19 cellular contexts compared by ENCODE assay signal in genomic region chr10:123704076-123704475, GRCh38.
DNase-seq lines count a peak whose midpoint lies in the region.
"Had no signal": no experiment of that assay in that cellular context is flagged by ENCODE, and none has a peak within 500 bp of the region (broad histone marks: within the 10 kb centered on the region; RNA-seq: fewer than 3 reads in every experiment).

No MANE protein-coding gene starts in this region.

- H3K36me3 ChIP-seq in KOPT-K1 (ENCODE audit: insufficient read depth, low read length): no peaks in the 10 kb centered on the region
- no peaks in the 10 kb centered on the region for H3K36me3 ChIP-seq in effector memory CD4-positive, alpha-beta T cell (ENCODE audit: control insufficient read depth, insufficient read depth, low read length)
- H3K36me3 ChIP-seq: BE2C, BLaER1 had no signal

- H3K27ac ChIP-seq in KOPT-K1 (ENCODE audit: low read depth, low read length, poor library complexity, severe bottlenecking): peak overlapping the region; percentile 22
- H3K27ac ChIP-seq in effector memory CD4-positive, alpha-beta T cell (ENCODE audit: insufficient read depth, low read length, poor library complexity, severe bottlenecking): no peak overlapping the region
- H3K27ac ChIP-seq: BLaER1 had no signal

- H3K4me3 ChIP-seq in effector memory CD4-positive, alpha-beta T cell (ENCODE audit: insufficient read depth, low read depth, low read length, poor library complexity, severe bottlenecking): no peak overlapping the region
- H3K4me3 ChIP-seq: BLaER1, GM12878 had no signal

- no peaks in the 10 kb centered on the region for H3K27me3 ChIP-seq in effector memory CD4-positive, alpha-beta T cell (replicated peaks; ENCODE audit: control insufficient read depth, insufficient read depth, low read length, poor library complexity, severe bottlenecking)
- H3K27me3 ChIP-seq: BE2C, BLaER1 had no signal

- H3K9me3 ChIP-seq in KOPT-K1 (ENCODE audit: insufficient read depth, low read length, poor library complexity, severe bottlenecking): no peaks in the 10 kb centered on the region
- no peaks in the 10 kb centered on the region for H3K9me3 ChIP-seq in effector memory CD4-positive, alpha-beta T cell (ENCODE audit: control insufficient read depth, low read length)
- H3K9me3 ChIP-seq: BE2C, BLaER1, Caco-2 had no signal

- DNase-seq in islet precursor cell (peak; percentile 43), NCI-H2107 (lab: John Stamatoyannopoulos, UW) (no peak), COR-L47 (lab: John Stamatoyannopoulos, UW) (no peak)
- no peak for DNase-seq in effector memory CD4-positive, alpha-beta T cell
- DNase-seq: 8988T; ACHN; BE2C; C1 segment of cervical spinal cord; Caco-2; Calu3; CD4-positive, alpha-beta memory T cell; CD4-positive, CD25-positive, alpha-beta regulatory T cell; CD8-positive, alpha-beta memory T cell; DMS79 treated with DMSO at 0.1 percent for 48 hours; EL; GDM1 had no signal

- H3K4me1 ChIP-seq in effector memory CD4-positive, alpha-beta T cell (ENCODE audit: control insufficient read depth, insufficient read depth, low read length, poor library complexity, severe bottlenecking): no peaks in the 10 kb centered on the region
- H3K4me1 ChIP-seq: BE2C, BLaER1, Caco-2 had no signal
